Comparison of ENCODE assay signal across 10 cellular contexts in the genomic region with DNA sequence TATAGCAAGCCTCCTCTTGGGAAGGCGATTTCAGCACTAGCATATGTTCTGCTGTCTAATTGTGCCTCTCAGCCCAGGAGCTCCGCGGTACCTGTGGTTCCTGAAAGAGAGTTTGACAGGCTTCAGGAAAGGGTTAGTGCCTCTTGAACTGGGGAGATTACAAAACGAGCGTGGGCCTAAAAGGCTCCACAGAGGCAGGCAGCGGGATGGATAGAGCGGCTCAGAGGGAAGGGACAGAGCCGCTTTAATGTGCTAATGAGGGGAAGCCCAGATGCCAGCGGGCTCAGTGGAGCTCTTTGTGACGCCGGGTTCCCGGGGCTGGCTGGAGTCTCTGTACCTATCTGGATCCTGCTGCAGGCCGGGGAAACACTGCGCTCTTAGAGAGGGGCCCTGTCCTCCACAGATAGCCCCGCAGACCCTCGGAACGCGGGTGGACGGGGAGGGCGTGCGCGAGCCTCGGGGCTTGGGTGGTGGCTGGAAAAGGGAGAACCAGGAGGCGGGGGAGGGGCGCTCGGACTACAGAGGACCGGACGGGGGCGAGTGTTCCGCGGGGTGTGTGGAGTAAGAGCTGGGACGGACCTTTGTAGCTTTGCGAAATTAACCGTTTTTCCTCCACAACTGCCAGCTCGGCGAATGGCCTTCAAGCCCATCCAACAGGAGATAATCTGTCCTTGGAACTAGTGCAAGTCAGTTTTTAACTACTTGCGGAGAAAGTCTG. TPM values are rescaled to one million over a fixed set of nuclear protein-coding genes. Genes with fewer than 3 reads are reported as not detected.
DNase-seq lines count a peak whose midpoint lies in the region; ATAC-seq and TF ChIP-seq lines count a peak whose summit lies in the region.
"Had no signal": no experiment of that assay in that cellular context is flagged by ENCODE, and none has a peak within 500 bp of the region (broad histone marks: within the 10 kb centered on the region; RNA-seq: fewer than 3 reads in every experiment).

No MANE protein-coding gene starts in this region.

- TF ChIP-seq CTCF in omental fat pad (IDR thresholded peaks at IDR 0.05) (no peak), colonic mucosa (IDR thresholded peaks at IDR 0.05) (no peak)

- intact Hi-C loops in colonic mucosa (cut with DNase I), result no loop called here

- no peaks in the 10 kb centered on the region for H3K27me3 ChIP-seq in colonic mucosa

- no peaks in the 10 kb centered on the region for H3K36me3 ChIP-seq in colonic mucosa

- peak overlapping the region in 1 of 2 donors; percentile 8 for H3K9ac ChIP-seq in colonic mucosa (ENCODE audit: low read depth in 2 of 2, low read length in 2 of 2)

- peak; percentile 40 for ATAC-seq in omental fat pad (ENCODE audit: low FRiP score)

- H3K4me3 ChIP-seq in colonic mucosa, result no peak overlapping the region

- no peak overlapping the region for H3K27ac ChIP-seq in colonic mucosa

- H3K9me3 ChIP-seq in colonic mucosa, result no peaks in the 10 kb centered on the region

- DNase-seq in D341Med (ENCODE audit: low spot score) (peak; percentile 58), NCI-H526 treated with DMSO at 0.1 percent for 48 hours (lab: John Stamatoyannopoulos, UW) (peak; percentile 29), globus pallidus (ENCODE audit: low spot score) (peak; percentile 47), omental fat pad (ENCODE audit: low spot score) (no peak), colonic mucosa (no peak), cerebellar cortex (ENCODE audit: low spot score) (no peak), cortex of kidney (lab: John Stamatoyannopoulos, UW) (no peak), mesenteric fat pad (ENCODE audit: low spot score) (no peak)

- H3K4me1 ChIP-seq in colonic mucosa, result no peaks in the 10 kb centered on the region

RNA-seq across cellular contexts. Expression of a gene that starts 12.9 kb away (rescaled TPM):
- total RNA-seq in omental fat pad (10 to 100 TPM in 1 of 4 donors, 1 to 10 TPM in 2, under 1 TPM in 1; 0.74 to 12.0 (median 2.3) TPM), colonic mucosa (1 to 10 TPM in 1 of 2 donors, under 1 TPM in 1; 0.25 to 1.1 TPM), mesenteric fat pad (0.48 TPM)
- total RNA-seq: chondrocyte, osteocyte had no signal

Comparison
In these comparisons a context has a peak if more than half of its experiments do, and no peak if none do; other contexts are left out.
1. DNase-seq: peak in D341Med (single experiment), NCI-H526 treated with DMSO at 0.1 percent for 48 hours (single experiment) and globus pallidus (single experiment); none in omental fat pad (single experiment), colonic mucosa (single experiment), cerebellar cortex (single experiment), cortex of kidney (single experiment) and mesenteric fat pad (single experiment).